In the genomic region with DNA sequence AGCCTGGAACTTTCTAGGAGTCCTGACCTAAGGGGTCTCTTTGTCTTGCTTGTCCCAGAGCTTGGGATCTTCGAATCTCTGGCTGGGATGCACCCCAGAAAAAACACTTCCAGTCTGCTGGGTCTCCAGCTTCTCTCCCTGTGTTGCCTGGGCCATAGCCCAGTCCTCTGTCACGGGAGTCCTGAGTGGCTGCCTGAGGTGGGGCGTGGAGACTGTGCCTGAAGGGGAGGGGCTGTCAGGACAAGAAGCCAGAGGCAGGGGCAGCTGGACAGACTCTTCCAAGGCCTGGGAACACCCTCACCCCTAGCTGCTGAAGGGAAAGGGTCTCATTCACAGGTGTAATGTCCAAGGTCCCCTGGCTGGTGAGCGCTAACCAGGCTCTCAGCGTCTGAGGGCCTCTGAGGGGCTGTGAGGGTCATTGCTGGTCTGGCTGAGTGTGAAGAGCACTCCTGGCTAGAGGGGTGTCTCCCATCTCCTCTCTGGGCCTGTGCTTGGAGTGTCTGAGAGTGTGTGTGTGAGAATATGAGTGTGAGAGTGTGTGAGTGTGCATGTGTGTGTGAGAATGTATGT, we compare ENCODE assay signal across 1 cellular context.
TF ChIP-seq lines count a peak whose summit lies in the region.

No MANE protein-coding gene starts in this region.

TF ChIP-seq in IMR-90, 13 proteins besides CTCF, POLR2A, EP300 and RAD21:
- TF ChIP-seq, protein P1, sequence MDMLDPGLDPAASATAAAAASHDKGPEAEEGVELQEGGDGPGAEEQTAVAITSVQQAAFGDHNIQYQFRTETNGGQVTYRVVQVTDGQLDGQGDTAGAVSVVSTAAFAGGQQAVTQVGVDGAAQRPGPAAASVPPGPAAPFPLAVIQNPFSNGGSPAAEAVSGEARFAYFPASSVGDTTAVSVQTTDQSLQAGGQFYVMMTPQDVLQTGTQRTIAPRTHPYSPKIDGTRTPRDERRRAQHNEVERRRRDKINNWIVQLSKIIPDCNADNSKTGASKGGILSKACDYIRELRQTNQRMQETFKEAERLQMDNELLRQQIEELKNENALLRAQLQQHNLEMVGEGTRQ (IDR thresholded peaks at IDR 0.05; ENCODE audit: low read depth, low read length), result no peak
